In the genomic region with DNA sequence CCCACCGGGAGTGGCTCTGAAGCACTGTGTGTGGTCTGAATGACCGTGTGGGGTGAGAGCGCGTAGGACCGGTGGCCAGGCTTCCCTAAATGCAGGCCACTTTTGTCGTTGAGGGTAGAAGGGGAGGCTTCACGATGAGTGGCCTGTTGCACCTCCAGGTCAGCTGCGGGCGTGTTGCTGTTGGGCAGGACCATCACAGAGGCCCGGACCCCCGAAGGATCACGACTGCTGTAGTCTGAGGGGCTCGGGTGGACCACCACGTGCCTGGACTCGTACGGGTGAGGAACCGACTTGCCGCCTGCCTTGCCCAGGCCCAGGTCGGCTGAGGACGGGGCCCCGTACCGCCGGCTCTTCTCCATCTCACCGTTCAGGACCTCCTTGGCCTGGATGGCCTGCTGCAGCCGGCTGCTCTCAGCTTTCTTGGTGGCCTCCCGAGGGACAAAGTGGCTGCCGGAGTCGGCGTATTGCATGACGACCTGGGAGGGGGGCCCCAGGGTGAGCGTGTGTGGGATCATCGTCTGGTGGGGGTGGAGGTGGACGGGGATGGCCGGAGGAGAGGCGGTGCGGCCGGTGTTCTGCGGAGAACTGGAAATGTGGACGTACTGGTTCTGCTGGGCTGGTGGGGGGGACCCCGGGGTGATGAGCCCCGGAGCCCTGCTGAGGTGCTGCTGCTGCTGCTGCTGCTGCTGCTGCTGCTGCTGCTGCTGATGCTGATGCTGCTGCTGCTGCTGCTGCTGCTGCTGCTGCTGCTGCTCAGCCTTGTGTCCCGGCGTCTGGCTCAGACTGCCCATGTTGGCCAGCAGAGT, we compare ENCODE assay signal across 26 cellular contexts.
"Had no signal": no experiment of that assay in that cellular context is flagged by ENCODE, and none has a peak within 500 bp of the region (broad histone marks: within the 10 kb centered on the region; RNA-seq: fewer than 3 reads in every experiment).

No MANE protein-coding gene starts in this region.

- H3K36me3 Mint-ChIP-seq: naive B cell; natural killer cell treated with Interleukin-12 subunit alpha and Interleukin-12 subunit beta and Interleukin-15 and Interleukin-18, amount 100 ng/mL, for 72 hours had no signal

- H3K4me3 Mint-ChIP-seq: immature natural killer cell; memory B cell; mesothelial cell of epicardium; naive B cell; natural killer cell treated with Interleukin-12 subunit alpha and Interleukin-12 subunit beta and Interleukin-15 and Interleukin-18, amount 100 ng/mL, for 72 hours; neural crest cell; stimulated activated naive CD8-positive, alpha-beta T cell treated with anti-CD3 and anti-CD28 coated beads, Interleukin-15, amount 100 ng/mL, for 72 hours had no signal

- H3K4me3 ChIP-seq: coronary artery, lower lobe of right lung, mucosa of descending colon, prostate gland, right atrium auricular region, skin epidermis, spleen, thyroid gland had no signal

- H3K9me3 ChIP-seq: lower lobe of right lung, mucosa of descending colon, prostate gland, right atrium auricular region, spleen, thyroid gland had no signal

- H3K27ac Mint-ChIP-seq: immature natural killer cell, memory B cell, mesothelial cell of epicardium had no signal

- FAIRE-seq: endometrium, frontal cortex had no signal

- DNase-seq: dermis blood vessel endothelial cell; effector memory CD4-positive, alpha-beta T cell; hypothalamus; immature natural killer cell; islet precursor cell; kidney glomerular epithelial cell; left ventricle myocardium superior; lower lobe of right lung; mucosa of descending colon; naive B cell; spleen; stimulated activated CD4-positive, alpha-beta T cell treated with anti-CD3 and anti-CD28 coated beads, Interleukin-4, amount 100 ng/mL, for 4 hours; stimulated activated naive CD4-positive, alpha-beta T cell; stimulated activated naive CD8-positive, alpha-beta T cell treated with anti-CD3 and anti-CD28 coated beads, Interleukin-15, amount 100 ng/mL, for 72 hours; thyroid gland; trophoblast cell had no signal

- H3K27ac ChIP-seq: coronary artery, lower lobe of right lung, prostate gland, right atrium auricular region, skin epidermis, spleen, thyroid gland had no signal

- H3K27me3 ChIP-seq: right atrium auricular region, spleen, thyroid gland had no signal

- H3K9me3 Mint-ChIP-seq: immature natural killer cell; memory B cell; mesothelial cell of epicardium; naive B cell; natural killer cell treated with Interleukin-12 subunit alpha and Interleukin-12 subunit beta and Interleukin-15 and Interleukin-18, amount 100 ng/mL, for 72 hours; stimulated activated naive CD8-positive, alpha-beta T cell treated with anti-CD3 and anti-CD28 coated beads, Interleukin-15, amount 100 ng/mL, for 72 hours had no signal

- ATAC-seq: left ventricle myocardium superior; lower lobe of right lung; mucosa of descending colon; natural killer cell treated with Interleukin-12 subunit alpha and Interleukin-12 subunit beta and Interleukin-15 and Interleukin-18, amount 100 ng/mL, for 72 hours; stimulated activated naive CD8-positive, alpha-beta T cell treated with anti-CD3 and anti-CD28 coated beads, Interleukin-15, amount 100 ng/mL, for 72 hours had no signal

- H3K27me3 Mint-ChIP-seq: memory B cell; naive B cell; natural killer cell treated with Interleukin-12 subunit alpha and Interleukin-12 subunit beta and Interleukin-15 and Interleukin-18, amount 100 ng/mL, for 72 hours; stimulated activated naive CD8-positive, alpha-beta T cell treated with anti-CD3 and anti-CD28 coated beads, Interleukin-15, amount 100 ng/mL, for 72 hours had no signal
